1 cellular context compared by ENCODE assay signal in genomic region chr5:107633171-107633901, GRCh38.
TF ChIP-seq lines count a peak whose summit lies in the region.

No MANE protein-coding gene starts in this region.

TF ChIP-seq in WTC11, 78 proteins besides CTCF, POLR2A, EP300 and RAD21 (continued from another document):
- TF ChIP-seq ZBTB43 (CRISPR knock-in tag; IDR thresholded peaks at IDR 0.05) (no peak), ZNF512 (CRISPR knock-in tag; IDR thresholded peaks at IDR 0.05; ENCODE audit: borderline replicate concordance) (no peak), JAZF1 (CRISPR knock-in tag; IDR thresholded peaks at IDR 0.05) (no peak), FOXP4 (CRISPR knock-in tag; IDR thresholded peaks at IDR 0.05) (no peak), ZNF219 (CRISPR knock-in tag; IDR thresholded peaks at IDR 0.05; ENCODE audit: borderline replicate concordance) (no peak), NR1H2 (CRISPR knock-in tag; IDR thresholded peaks at IDR 0.05) (no peak), SMAD4 (CRISPR knock-in tag; IDR thresholded peaks at IDR 0.05) (no peak)
